ENCODE assay signal across 8 cellular contexts in genomic region chr1:161630128-161630742, GRCh38. TPM values are rescaled to one million over a fixed set of nuclear protein-coding genes. Genes with fewer than 3 reads are reported as not detected.
"Had no signal": no experiment of that assay in that cellular context is flagged by ENCODE, and none has a peak within 500 bp of the region (broad histone marks: within the 10 kb centered on the region; RNA-seq: fewer than 3 reads in every experiment).

No MANE protein-coding gene starts in this region.

RNA-seq across cellular contexts. Expression of gene FCGR3B, which starts 0.7 kb away (rescaled TPM):
- total RNA-seq: LHCN-M2, MCF 10A, NCI-H460, OCI-LY7, PC-9, RPMI7951, SJCRH30, SK-MEL-5 had no signal

RNA-seq across cellular contexts. Expression of gene FCGR2B, which starts 32.7 kb away (rescaled TPM):
- total RNA-seq: LHCN-M2, MCF 10A, NCI-H460, PC-9, SJCRH30 had no signal
